Comparison of ENCODE assay signal across 11 cellular contexts in the genomic region with DNA sequence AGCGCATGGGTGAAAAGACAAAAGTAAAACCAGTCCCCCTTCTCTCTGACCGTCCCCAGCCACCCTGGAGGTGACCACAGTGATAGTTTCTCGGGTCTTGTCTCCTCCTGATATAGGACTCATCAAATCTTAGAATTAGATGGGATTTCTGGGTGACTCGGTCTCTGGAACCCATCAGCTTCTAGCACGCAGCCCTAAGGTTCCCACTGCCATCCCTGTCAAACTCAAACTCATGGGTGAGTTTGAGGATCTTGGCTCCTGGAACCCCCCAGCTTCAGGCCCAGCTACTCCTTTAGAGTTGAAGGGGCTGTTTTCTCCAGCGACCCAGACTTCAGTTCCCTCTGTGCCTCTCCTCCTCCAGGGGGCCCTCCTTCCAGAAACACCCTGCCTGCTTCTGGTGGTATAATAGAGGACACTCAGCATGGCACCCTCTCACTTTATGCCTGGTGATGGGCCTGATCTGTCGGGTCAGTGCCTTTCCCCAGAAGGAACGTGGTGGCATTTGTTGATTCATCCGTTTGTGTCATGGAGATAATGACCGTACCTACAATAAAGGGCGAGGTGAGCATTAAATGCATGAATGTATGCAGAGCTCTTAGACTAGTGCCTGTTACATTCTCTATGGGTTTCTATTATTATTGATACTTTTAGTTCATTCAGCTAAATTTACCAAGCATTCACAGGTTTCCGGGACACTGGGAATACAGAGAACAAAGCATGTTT. TPM values are rescaled to one million over a fixed set of nuclear protein-coding genes. Genes with fewer than 3 reads are reported as not detected.
DNase-seq lines count a peak whose midpoint lies in the region; ATAC-seq and TF ChIP-seq lines count a peak whose summit lies in the region.
"Had no signal": no experiment of that assay in that cellular context is flagged by ENCODE, and none has a peak within 500 bp of the region (broad histone marks: within the 10 kb centered on the region; RNA-seq: fewer than 3 reads in every experiment).

No MANE protein-coding gene starts in this region.

- H3K27me3 ChIP-seq in thyroid gland (no peaks in the 10 kb centered on the region), H9 (ENCODE audit: insufficient read depth, low read length) (no peaks in the 10 kb centered on the region)

- no peak overlapping the region for H3K18ac ChIP-seq in H9 (ENCODE audit: insufficient read length, low read depth, low read length)

- H3K9me3 ChIP-seq in thyroid gland (no peaks in the 10 kb centered on the region), H9 (ENCODE audit: control insufficient read depth, low read depth, low read length) (peaks cover 8% of the 10 kb centered on the region)

- no peaks in the 10 kb centered on the region for H4K20me1 ChIP-seq in H9 (ENCODE audit: control insufficient read depth, insufficient read depth, insufficient read length)

- no peak for DNase-seq in activated CD4-positive, alpha-beta T cell treated with anti-CD3 and anti-CD28 coated beads, Interleukin-2, amount 10 ng/mL, durations not matched to agents 7 days and 5 days
- no peak for DNase-seq in activated CD4-positive, alpha-beta T cell treated with anti-CD3 and anti-CD28 coated beads for 48 hours
- DNase-seq in choroid plexus epithelial cell (ENCODE audit: low read depth): no peak
- DNase-seq in mesothelial cell of epicardium (ENCODE audit: low spot score in 2 of 2, unreplicated experiment in 2 of 2): no peak
- no peak for DNase-seq in thyroid gland
- DNase-seq in activated CD4-positive, alpha-beta memory T cell treated with anti-CD3 and anti-CD28 coated beads for 36 hours: no peak
- no peak for DNase-seq in H9
- DNase-seq: NCI-H2081 treated with DMSO at 0.1 percent for 48 hours had no signal

- H3K27ac ChIP-seq in thyroid gland (peak overlapping the region in 2 of 3 donors; percentile 18 to 39), H9 (ENCODE audit: insufficient read length, low read depth, low read length) (no peak overlapping the region)

- no peak overlapping the region for H3K14ac ChIP-seq in H9 (ENCODE audit: insufficient read depth, low read length)

- H3K23me2 ChIP-seq in H9 (ENCODE audit: insufficient read length, low read depth, low read length, poor library complexity, severe bottlenecking): no peaks in the 10 kb centered on the region

- H3T11ph ChIP-seq in H9 (ENCODE audit: low read length): no peak overlapping the region

- no peak for TF ChIP-seq POLR2A in thyroid gland (IDR thresholded peaks at IDR 0.05)

- POLR2A ChIA-PET in activated CD4-positive, alpha-beta T cell treated with anti-CD3 and anti-CD28 coated beads, Interleukin-2, amount 10 ng/mL, durations not matched to agents 7 days and 5 days (lab: Charles Lee): no interaction called here
- POLR2A ChIA-PET in activated CD4-positive, alpha-beta memory T cell treated with anti-CD3 and anti-CD28 coated beads for 36 hours (lab: Charles Lee): no interaction called here

- no peak overlapping the region for H2BK20ac ChIP-seq in H9 (ENCODE audit: low read depth, low read length, poor library complexity, severe bottlenecking)

- H4K8ac ChIP-seq in H9 (replicated peaks; ENCODE audit: insufficient read length, low read depth, low read length): no peak overlapping the region

- H2AK5ac ChIP-seq in H9 (ENCODE audit: insufficient read length, low read length): no peak overlapping the region

- no peak overlapping the region for H3K56ac ChIP-seq in H9 (ENCODE audit: insufficient read length, low read depth, low read length)

- intact Hi-C loops in thyroid gland (cut with DNase I): loop anchor here (2.0 kb wide), 1 partner anchor 151 kb away; no protein-coding TSS in a partner anchor
- intact Hi-C loops in activated CD4-positive, alpha-beta memory T cell treated with anti-CD3 and anti-CD28 coated beads for 36 hours (cut with micrococcal nuclease): loop anchor here (2.0 kb wide), 1 partner anchor 151 kb away; no protein-coding TSS in a partner anchor

- H3K4me1 Mint-ChIP-seq in activated CD4-positive, alpha-beta T cell treated with anti-CD3 and anti-CD28 coated beads, Interleukin-2, amount 10 ng/mL, durations not matched to agents 7 days and 5 days: peaks cover 2% of the 10 kb centered on the region
- peaks cover 5% of the 10 kb centered on the region for H3K4me1 Mint-ChIP-seq in mesothelial cell of epicardium
- no peaks in the 10 kb centered on the region for H3K4me1 Mint-ChIP-seq in activated CD4-positive, alpha-beta memory T cell treated with anti-CD3 and anti-CD28 coated beads for 36 hours (ENCODE audit: low read depth)
- H3K4me1 Mint-ChIP-seq in H9: peaks cover 4 to 8% of the 10 kb centered on the region in 2 experiments

- CTCF ChIA-PET in activated CD4-positive, alpha-beta T cell treated with anti-CD3 and anti-CD28 coated beads, Interleukin-2, amount 10 ng/mL, durations not matched to agents 7 days and 5 days (lab: Charles Lee): interaction anchor here (0.6 to 1.4 kb wide), 5 partner anchors 17 to 180 kb away, joined by 3 to 4 read pairs (median 3); no protein-coding TSS in a partner anchor
- CTCF ChIA-PET in activated CD4-positive, alpha-beta memory T cell treated with anti-CD3 and anti-CD28 coated beads for 36 hours (lab: Charles Lee): interaction anchor here (0.6 to 3.7 kb wide), 13 partner anchors 13 to 189 kb away, joined by 3 to 41 read pairs (median 6); partner anchors contain the start of gene RASD2

- no peak overlapping the region for H3K4me3 Mint-ChIP-seq in activated CD4-positive, alpha-beta T cell treated with anti-CD3 and anti-CD28 coated beads, Interleukin-2, amount 10 ng/mL, durations not matched to agents 7 days and 5 days
- H3K4me3 Mint-ChIP-seq in mesothelial cell of epicardium: no peak overlapping the region
- H3K4me3 Mint-ChIP-seq in activated CD4-positive, alpha-beta memory T cell treated with anti-CD3 and anti-CD28 coated beads for 36 hours: no peak overlapping the region
- no peak overlapping the region for H3K4me3 Mint-ChIP-seq in H9
- H3K4me3 Mint-ChIP-seq: activated T-helper 17 cell treated with anti-CD3 and anti-CD28 coated beads, Interleukin-2, amount 50 U/mL, for 72 hours; naive B cell had no signal

- no peak overlapping the region for H2BK12ac ChIP-seq in H9 (ENCODE audit: insufficient read length, low read depth, low read length)

- no peak overlapping the region for H3K4me2 ChIP-seq in H9 (ENCODE audit: insufficient read depth, insufficient read length, low read length)

- H3K23ac ChIP-seq in H9 (ENCODE audit: insufficient read length, low read depth, low read length): no peak overlapping the region

- TF ChIP-seq CTCF in choroid plexus epithelial cell (conservative IDR thresholded peaks at IDR 0.05; ENCODE audit: low read depth, low read length) (peak; percentile 45), mesothelial cell of epicardium (IDR thresholded peaks at IDR 0.05; ENCODE audit: unreplicated experiment) (no peak), thyroid gland (IDR thresholded peaks at IDR 0.05) (no peak), H9 (conservative IDR thresholded peaks at IDR 0.05) (no peak)

- 90 to 96% methylated on average over 12 of the region's 12 CpGs for WGBS in thyroid gland, 2 donors
- no CpG with 5 or more reads among the region's 12 CpGs for WGBS in H9 (ENCODE audit: extremely low coverage, insufficient read length, low lambda C conversion rate)

- no peak overlapping the region for H2AFZ ChIP-seq in H9 (ENCODE audit: low read length)

- H3K36me3 Mint-ChIP-seq in activated CD4-positive, alpha-beta T cell treated with anti-CD3 and anti-CD28 coated beads, Interleukin-2, amount 10 ng/mL, durations not matched to agents 7 days and 5 days (ENCODE audit: low read depth): peaks cover 51% of the 10 kb centered on the region
- H3K36me3 Mint-ChIP-seq in mesothelial cell of epicardium: peaks cover 24% of the 10 kb centered on the region
- peaks cover 55% of the 10 kb centered on the region for H3K36me3 Mint-ChIP-seq in activated CD4-positive, alpha-beta memory T cell treated with anti-CD3 and anti-CD28 coated beads for 36 hours
- peaks cover 42 to 75% (median 53%) of the 10 kb centered on the region in 3 experiments for H3K36me3 Mint-ChIP-seq in H9 (ENCODE audit: insufficient read depth in 1 of 3, low read depth in 3 of 3)

- H3K9ac ChIP-seq in H9 (ENCODE audit: extremely low read depth, insufficient read length, low read length): no peak overlapping the region

- H3K9me3 Mint-ChIP-seq in activated CD4-positive, alpha-beta T cell treated with anti-CD3 and anti-CD28 coated beads, Interleukin-2, amount 10 ng/mL, durations not matched to agents 7 days and 5 days: peaks cover 2% of the 10 kb centered on the region
- H3K9me3 Mint-ChIP-seq in mesothelial cell of epicardium: peaks cover 5% of the 10 kb centered on the region
- peaks cover 13% of the 10 kb centered on the region for H3K9me3 Mint-ChIP-seq in activated CD4-positive, alpha-beta memory T cell treated with anti-CD3 and anti-CD28 coated beads for 36 hours
- H3K9me3 Mint-ChIP-seq in H9: peaks cover 3 to 15% of the 10 kb centered on the region in 2 experiments; a peak in 4 of 5 replicates
- H3K9me3 Mint-ChIP-seq: activated T-helper 17 cell treated with anti-CD3 and anti-CD28 coated beads, Interleukin-2, amount 50 U/mL, for 72 hours had no signal

- peak overlapping the region; percentile 22 for H3K27ac Mint-ChIP-seq in activated CD4-positive, alpha-beta T cell treated with anti-CD3 and anti-CD28 coated beads, Interleukin-2, amount 10 ng/mL, durations not matched to agents 7 days and 5 days
- H3K27ac Mint-ChIP-seq in mesothelial cell of epicardium: peak overlapping the region; percentile 56
- no peak overlapping the region for H3K27ac Mint-ChIP-seq in activated CD4-positive, alpha-beta memory T cell treated with anti-CD3 and anti-CD28 coated beads for 36 hours
- no peak overlapping the region for H3K27ac Mint-ChIP-seq in H9
- H3K27ac Mint-ChIP-seq: activated T-helper 17 cell treated with anti-CD3 and anti-CD28 coated beads, Interleukin-2, amount 50 U/mL, for 72 hours had no signal

- H2BK5ac ChIP-seq in H9 (ENCODE audit: insufficient read length, low read length): no peak overlapping the region

- no peaks in the 10 kb centered on the region for H3K36me3 ChIP-seq in thyroid gland

- H3K4me1 ChIP-seq in thyroid gland: peaks cover 12 to 20% of the 10 kb centered on the region in 2 donors
- H3K4me1 ChIP-seq in H9 (ENCODE audit: insufficient read depth, low read length): no peaks in the 10 kb centered on the region

- H3K79me2 ChIP-seq in H9 (ENCODE audit: insufficient read depth, low read length): no peaks in the 10 kb centered on the region

- no peaks in the 10 kb centered on the region for H3K27me3 Mint-ChIP-seq in activated CD4-positive, alpha-beta T cell treated with anti-CD3 and anti-CD28 coated beads, Interleukin-2, amount 10 ng/mL, durations not matched to agents 7 days and 5 days
- H3K27me3 Mint-ChIP-seq in mesothelial cell of epicardium (ENCODE audit: low read depth) (no peaks in the 10 kb centered on the region), H9 (ENCODE audit: low read depth) (no peaks in the 10 kb centered on the region)
- no peaks in the 10 kb centered on the region for H3K27me3 Mint-ChIP-seq in activated CD4-positive, alpha-beta memory T cell treated with anti-CD3 and anti-CD28 coated beads for 36 hours
- H3K27me3 Mint-ChIP-seq: activated T-helper 17 cell treated with anti-CD3 and anti-CD28 coated beads, Interleukin-2, amount 50 U/mL, for 72 hours; naive B cell had no signal

- H3K4me3 ChIP-seq in choroid plexus epithelial cell (ENCODE audit: low read depth, low read length) (no peak overlapping the region), thyroid gland (replicated peaks in 1 of 3) (no peak overlapping the region)

- no peak overlapping the region for H4K5ac ChIP-seq in H9 (ENCODE audit: insufficient read length, low read depth, low read length)

- ATAC-seq in GM21526 (IDR thresholded peaks at IDR 0.05; ENCODE audit: low FRiP score, unreplicated experiment): no peak

- no peak overlapping the region for H4K91ac ChIP-seq in H9 (ENCODE audit: insufficient read length, low read depth, low read length)

- H2BK120ac ChIP-seq in H9 (ENCODE audit: low read depth, low read length, poor library complexity, severe bottlenecking): no peak overlapping the region

- no peak overlapping the region for H3K4ac ChIP-seq in H9 (ENCODE audit: low read depth, low read length)

- H2BK15ac ChIP-seq in H9 (ENCODE audit: low read depth, low read length): no peak overlapping the region

- no peaks in the 10 kb centered on the region for H3K79me1 ChIP-seq in H9 (ENCODE audit: insufficient read depth, low read depth, low read length, poor library complexity, severe bottlenecking)

RNA-seq across cellular contexts. Expression of gene MCM5, which starts 31.7 kb away (rescaled TPM):
- total RNA-seq in activated CD4-positive, alpha-beta T cell treated with anti-CD3 and anti-CD28 coated beads, Interleukin-2, amount 10 ng/mL, durations not matched to agents 7 days and 5 days: 100 to 1,000 TPM; 208 to 233 TPM
- total RNA-seq in mesothelial cell of epicardium (50.5 to 59.7 TPM (median 52.1 TPM) in 3 replicates), thyroid gland (10 to 100 TPM; 16.7 to 34.7 (median 25.1) TPM), H9 (2021) (274 and 293 TPM in 2 replicates)
- 100 to 1,000 TPM; 265 to 266 TPM for total RNA-seq in activated CD4-positive, alpha-beta memory T cell treated with anti-CD3 and anti-CD28 coated beads for 36 hours

RNA-seq across cellular contexts. Expression of gene HMOX1, which starts 50.7 kb away (rescaled TPM):
- total RNA-seq in activated CD4-positive, alpha-beta T cell treated with anti-CD3 and anti-CD28 coated beads, Interleukin-2, amount 10 ng/mL, durations not matched to agents 7 days and 5 days: under 1 TPM; 0.31 to 0.32 TPM
- 1.6 to 2.8 TPM (median 1.6 TPM) in 3 replicates for total RNA-seq in mesothelial cell of epicardium
- total RNA-seq in thyroid gland: 10 to 100 TPM in 1 of 4 donors, 1 to 10 TPM in 3; 5.2 to 13.0 (median 6.9) TPM
- total RNA-seq in activated CD4-positive, alpha-beta memory T cell treated with anti-CD3 and anti-CD28 coated beads for 36 hours: 1 to 10 TPM; 2.7 to 2.8 TPM
- total RNA-seq in H9 (2021): 22.7 and 25.7 TPM in 2 replicates

Comparison
In these comparisons a context has a peak if more than half of its experiments do, and no peak if none do; other contexts are left out.
1. H3K27ac Mint-ChIP-seq: peak in activated CD4-positive, alpha-beta T cell treated with anti-CD3 and anti-CD28 coated beads, Interleukin-2, amount 10 ng/mL, durations not matched to agents 7 days and 5 days (single experiment) and mesothelial cell of epicardium (single experiment); none in activated CD4-positive, alpha-beta memory T cell treated with anti-CD3 and anti-CD28 coated beads for 36 hours (single experiment) and H9 (0 of 3).